23 cellular contexts compared by ENCODE assay signal in genomic region chr20:39773380-39774000, GRCh38.
DNase-seq lines count a peak whose midpoint lies in the region; ATAC-seq and TF ChIP-seq lines count a peak whose summit lies in the region.
"Had no signal": no experiment of that assay in that cellular context is flagged by ENCODE, and none has a peak within 500 bp of the region (broad histone marks: within the 10 kb centered on the region; RNA-seq: fewer than 3 reads in every experiment).

No MANE protein-coding gene starts in this region.

- TF ChIP-seq CTCF in fibroblast of lung (conservative IDR thresholded peaks at IDR 0.05 in 1 of 2, IDR thresholded peaks at IDR 0.05 in 1 of 2; ENCODE audit: low read depth in 1 of 2, low read length in 2 of 2), result no peak
- TF ChIP-seq CTCF in CD14-positive monocyte (IDR thresholded peaks at IDR 0.05), result no peak

- no peak overlapping the region for H2AFZ ChIP-seq in fibroblast of lung (ENCODE audit: low read length)

- no peaks in the 10 kb centered on the region for H4K20me1 ChIP-seq in fibroblast of lung (ENCODE audit: control insufficient read depth, extremely low read depth, insufficient read depth, low read length)

- H3K4me1 ChIP-seq in fibroblast of lung (ENCODE audit: control insufficient read depth, extremely low read depth, insufficient read depth, low read length), result no peaks in the 10 kb centered on the region
- H3K4me1 ChIP-seq: A549, upper lobe of right lung had no signal

- H3K4me3 Mint-ChIP-seq in CD14-positive monocyte, result no peak overlapping the region
- H3K4me3 Mint-ChIP-seq: brain; IgD-negative memory B cell; mesothelial cell of epicardium; nephron; stimulated activated naive CD8-positive, alpha-beta T cell treated with anti-CD3 and anti-CD28 coated beads, Interleukin-15, amount 100 ng/mL, for 72 hours had no signal

- no peaks in the 10 kb centered on the region for H3K4me1 Mint-ChIP-seq in CD14-positive monocyte
- H3K4me1 Mint-ChIP-seq: IgD-negative memory B cell; mesothelial cell of epicardium; stimulated activated naive CD8-positive, alpha-beta T cell treated with anti-CD3 and anti-CD28 coated beads, Interleukin-15, amount 100 ng/mL, for 72 hours had no signal

- H3K9ac ChIP-seq in fibroblast of lung (ENCODE audit: insufficient read depth, low read length), result no peak overlapping the region

- no peaks in the 10 kb centered on the region for H3K79me2 ChIP-seq in fibroblast of lung (ENCODE audit: control insufficient read depth, insufficient read depth, low read length)

- peaks cover 2 to 14% (median 6%) of the 10 kb centered on the region in 7 donors for H3K9me3 Mint-ChIP-seq in CD14-positive monocyte

- intact Hi-C loops in Right ventricle myocardium superior (cut with DNase I) (no loop called here), cardiac septum (cut with DNase I) (no loop called here), CD14-positive monocyte (cut with micrococcal nuclease) (no loop called here)

- no peak overlapping the region for H3K27ac Mint-ChIP-seq in CD14-positive monocyte
- H3K27ac Mint-ChIP-seq: activated naive CD4-positive, alpha-beta T cell treated with anti-CD3 and anti-CD28 coated beads, Interleukin-2, amount 50 U/mL, for 72 hours; brain; IgD-negative memory B cell; mesothelial cell of epicardium; stimulated activated naive CD8-positive, alpha-beta T cell treated with anti-CD3 and anti-CD28 coated beads, Interleukin-15, amount 100 ng/mL, for 72 hours had no signal

- no peaks in the 10 kb centered on the region for H3K9me3 ChIP-seq in fibroblast of lung (ENCODE audit: control insufficient read depth, insufficient read depth, low read depth, low read length)
- H3K9me3 ChIP-seq: A549, upper lobe of right lung had no signal

- H3K4me3 ChIP-seq in fibroblast of lung (replicated peaks in 1 of 4; ENCODE audit: control extremely low read depth in 1 of 4, insufficient read depth in 1 of 4, low read depth in 3 of 4, low read length in 4 of 4), result no peak overlapping the region
- H3K4me3 ChIP-seq: A549, SK-N-MC, upper lobe of right lung had no signal

- ATAC-seq in Right ventricle myocardium superior (ENCODE audit: poor library complexity), result peak; percentile 55
- no peak for ATAC-seq in GM18907 (IDR thresholded peaks at IDR 0.05; ENCODE audit: unreplicated experiment)
- ATAC-seq: A549; activated naive CD4-positive, alpha-beta T cell treated with anti-CD3 and anti-CD28 coated beads, Interleukin-2, amount 50 U/mL, for 72 hours; stimulated activated naive CD8-positive, alpha-beta T cell treated with anti-CD3 and anti-CD28 coated beads, Interleukin-15, amount 100 ng/mL, for 72 hours; upper lobe of right lung had no signal

- H3K27me3 ChIP-seq in fibroblast of lung (ENCODE audit: control insufficient read depth, insufficient read depth, low read length), result no peaks in the 10 kb centered on the region
- H3K27me3 ChIP-seq: upper lobe of right lung had no signal

- DNase-seq in Right ventricle myocardium superior (no peak), cardiac septum (ENCODE audit: low spot score) (no peak), RPMI7951 (ENCODE audit: low read depth) (peak; percentile 81), fibroblast of lung (ENCODE audit: low read depth in 2 of 2) (peak; percentile 25 to 36), CD14-positive monocyte (ENCODE audit: low spot score) (no peak), NCI-H146 treated with DMSO at 0.1 percent for 48 hours (lab: John Stamatoyannopoulos, UW; ENCODE audit: unreplicated experiment) (no peak)
- no peak for DNase-seq in stimulated activated naive CD4-positive, alpha-beta T cell (lab: John Stamatoyannopoulos, UW)
- DNase-seq: activated T-cell treated with anti-CD3 and anti-CD28 coated beads, Interleukin-2, amount 50 U/mL, for 48 hours; C1 segment of cervical spinal cord; cortex of kidney; NCI-H1417 treated with DMSO at 0.1 percent for 48 hours; NCI-H2171 treated with DMSO at 0.1 percent for 48 hours; NCI-H69; stimulated activated naive CD8-positive, alpha-beta T cell treated with anti-CD3 and anti-CD28 coated beads, Interleukin-15, amount 100 ng/mL, for 72 hours; upper lobe of right lung had no signal

- H3K27ac ChIP-seq in fibroblast of lung (ENCODE audit: insufficient read depth, low read length), result no peak overlapping the region
- H3K27ac ChIP-seq: A549, SK-N-MC, upper lobe of right lung had no signal

- H3K36me3 ChIP-seq in fibroblast of lung (ENCODE audit: control insufficient read depth, insufficient read depth, low read length), result no peaks in the 10 kb centered on the region
- H3K36me3 ChIP-seq: upper lobe of right lung had no signal

- no peak overlapping the region for H3K4me2 ChIP-seq in fibroblast of lung (ENCODE audit: extremely low read depth, insufficient read depth, low read length)
- H3K4me2 ChIP-seq: A549 had no signal

- H3K36me3 Mint-ChIP-seq in CD14-positive monocyte, result no peaks in the 10 kb centered on the region
- H3K36me3 Mint-ChIP-seq: brain, mesothelial cell of epicardium had no signal

- peaks cover 0 to 4% (median 0%) of the 10 kb centered on the region in 3 donors for H3K27me3 Mint-ChIP-seq in CD14-positive monocyte (ENCODE audit: low read depth in 3 of 3)
- H3K27me3 Mint-ChIP-seq: brain; IgD-negative memory B cell; stimulated activated naive CD8-positive, alpha-beta T cell treated with anti-CD3 and anti-CD28 coated beads, Interleukin-15, amount 100 ng/mL, for 72 hours had no signal

Comparison
In these comparisons a context has a peak if more than half of its experiments do, and no peak if none do; other contexts are left out.
1. DNase-seq: peak in RPMI7951 (single experiment) and fibroblast of lung (2 of 2); none in Right ventricle myocardium superior (single experiment), cardiac septum (single experiment), CD14-positive monocyte (single experiment), NCI-H146 treated with DMSO at 0.1 percent for 48 hours (single experiment) and stimulated activated naive CD4-positive, alpha-beta T cell (0 of 6).